ENCODE assay signal across 8 cellular contexts in genomic region chr12:12008931-12009611, GRCh38.
A peak's percentile ranks its signal among the peaks of the same experiment; 100 is the strongest.
DNase-seq lines count a peak whose midpoint lies in the region; ATAC-seq, FAIRE-seq and TF ChIP-seq lines count a peak whose summit lies in the region.

No MANE protein-coding gene starts in this region.

- no peaks in the 10 kb centered on the region for H3K9me3 ChIP-seq in neutrophil

- in situ Hi-C loops in GM13977 (cut with MboI; ENCODE audit: low pct_unique_long_range_greater_than_20kb, low sequenced_read_pairs, unreplicated experiment): loop anchor here (25.0 kb wide), 1 partner anchor 247 kb away; no protein-coding TSS in a partner anchor

- peak; percentile 57 for ATAC-seq in HG02759 (IDR thresholded peaks at IDR 0.05; ENCODE audit: unreplicated experiment)
- peak; percentile 61 to 82 (median 71) for ATAC-seq in T-cell (replicated peaks in 1 of 4)
- no peak for ATAC-seq in GM19328 (IDR thresholded peaks at IDR 0.05; ENCODE audit: unreplicated experiment)

- H3K27me3 ChIP-seq in bronchial epithelial cell (ENCODE audit: control insufficient read depth, insufficient read depth, low read length) (peaks cover 2% of the 10 kb centered on the region), neutrophil (no peaks in the 10 kb centered on the region)

- peaks cover 15 to 23% of the 10 kb centered on the region in 2 experiments for H3K4me1 ChIP-seq in neutrophil (ENCODE audit: control insufficient read depth in 1 of 2, insufficient read depth in 1 of 2, low read depth in 1 of 2, low read length in 1 of 2)

- no peak overlapping the region for H3K4me3 ChIP-seq in bronchial epithelial cell (ENCODE audit: low read depth, low read length)
- no peak overlapping the region for H3K4me3 ChIP-seq in neutrophil (ENCODE audit: low read depth in 1 of 2, low read length in 1 of 2)

- H3K36me3 Mint-ChIP-seq in T-cell: peaks cover 2% of the 10 kb centered on the region

- POLR2A ChIA-PET in T-cell (lab: Charles Lee): interaction anchor here in 1 of 2 donors (0.6 kb wide), 1 partner anchor 1087 kb away, joined by 10 read pairs; no protein-coding TSS in a partner anchor

- FAIRE-seq in bronchial epithelial cell (lab: Jason Lieb, UNC): no peak

- peaks cover 71 to 88% (median 81%) of the 10 kb centered on the region in 3 donors for H3K4me1 Mint-ChIP-seq in T-cell

- H3K27ac ChIP-seq in neutrophil: peak overlapping the region; percentile 71

- H3K27ac Mint-ChIP-seq in T-cell: peak overlapping the region; percentile 94 to 96

- H3K9me3 Mint-ChIP-seq in T-cell: peaks cover 0 to 2% (median 0%) of the 10 kb centered on the region in 3 donors

- peak overlapping the region; percentile 60 to 80 (median 73) for H3K4me3 Mint-ChIP-seq in T-cell

- no peaks in the 10 kb centered on the region for H3K27me3 Mint-ChIP-seq in T-cell

- DNase-seq in GM13977 (ENCODE audit: low spot score) (peak; percentile 58), NCI-H1092 treated with DMSO at 0.1 percent for 48 hours (lab: John Stamatoyannopoulos, UW) (peak; percentile 86), T-cell (peak in 24 of 34 experiments; percentile 8 to 56 (median 29)), bronchial epithelial cell (ENCODE audit: low read depth) (peak; percentile 85), midbrain (lab: John Stamatoyannopoulos, UW) (no peak)

- H3K36me3 ChIP-seq in bronchial epithelial cell (ENCODE audit: control insufficient read depth, insufficient read depth, low read length) (no peaks in the 10 kb centered on the region), neutrophil (no peaks in the 10 kb centered on the region)

- peak; percentile 69 for TF ChIP-seq CTCF in GM13977 (IDR thresholded peaks at IDR 0.05; ENCODE audit: extremely low read depth, insufficient read depth, missing control alignments)
- peak; percentile 8 for TF ChIP-seq CTCF in bronchial epithelial cell (IDR thresholded peaks at IDR 0.05; ENCODE audit: insufficient read depth, low read length, severe bottlenecking)
- no peak for TF ChIP-seq CTCF in neutrophil (IDR thresholded peaks at IDR 0.05)

- CTCF ChIA-PET in T-cell (lab: Charles Lee): interaction anchor here (0.6 to 2.1 kb wide), 7 partner anchors 24 to 454 kb away, joined by 3 to 15 read pairs (median 3); no protein-coding TSS in a partner anchor
